11 cellular contexts compared by ENCODE assay signal in genomic region chr4:175953960-175954521, GRCh38.
A peak's percentile ranks its signal among the peaks of the same experiment; 100 is the strongest.
DNase-seq lines count a peak whose midpoint lies in the region; ATAC-seq and TF ChIP-seq lines count a peak whose summit lies in the region.
"Had no signal": no experiment of that assay in that cellular context is flagged by ENCODE, and none has a peak within 500 bp of the region (broad histone marks: within the 10 kb centered on the region; RNA-seq: fewer than 3 reads in every experiment).

No MANE protein-coding gene starts in this region.

- 88 to 91% (median 89%) methylated on average over 5 of the region's 5 CpGs for WGBS in heart left ventricle, 4 donors

- intact Hi-C loops in heart left ventricle (cut with DNase I), result no loop called here

- no peaks in the 10 kb centered on the region for H3K36me3 ChIP-seq in heart left ventricle

- TF ChIP-seq POLR2A in heart left ventricle (IDR thresholded peaks at IDR 0.05), result no peak

- no peaks in the 10 kb centered on the region for H3K4me1 ChIP-seq in heart left ventricle

- no peak overlapping the region for H3K4me3 ChIP-seq in heart left ventricle
- H3K4me3 ChIP-seq: lung had no signal

- ATAC-seq in GM19035 (IDR thresholded peaks at IDR 0.05; ENCODE audit: unreplicated experiment) (peak; percentile 90), HG02970 (IDR thresholded peaks at IDR 0.05; ENCODE audit: low FRiP score, unreplicated experiment) (peak; percentile 57), heart left ventricle (no peak)
- ATAC-seq: Panc1 had no signal

- DNase-seq in RKO (ENCODE audit: low spot score) (peak; percentile 25), heart left ventricle (no peak), NCI-H1048 (lab: John Stamatoyannopoulos, UW) (no peak), NCI-H345 (lab: John Stamatoyannopoulos, UW) (no peak)
- DNase-seq in stimulated activated CD8-positive, alpha-beta memory T cell treated with anti-CD3 and anti-CD28 coated beads, Interleukin-4, amount 100 ng/mL, for 48 hours, result no peak
- DNase-seq: DND-41 had no signal

- TF ChIP-seq CTCF in C4-2B (conservative IDR thresholded peaks at IDR 0.05) (peak; percentile 25), heart left ventricle (IDR thresholded peaks at IDR 0.05) (no peak)

- no peaks in the 10 kb centered on the region for H3K27me3 ChIP-seq in heart left ventricle

- no peaks in the 10 kb centered on the region for H3K9me3 ChIP-seq in heart left ventricle

- H3K27ac ChIP-seq in C4-2B, result no peak overlapping the region
- H3K27ac ChIP-seq in heart left ventricle, result no peak overlapping the region

Comparison
In these comparisons a context has a peak if more than half of its experiments do, and no peak if none do; other contexts are left out.
1. ATAC-seq: peak in GM19035 (single experiment) and HG02970 (single experiment); none in heart left ventricle (0 of 4).